Comparison of ENCODE assay signal across 30 cellular contexts in genomic region chr15:89058376-89058775, GRCh38.
"Had no signal": no experiment of that assay in that cellular context is flagged by ENCODE, and none has a peak within 500 bp of the region (broad histone marks: within the 10 kb centered on the region; RNA-seq: fewer than 3 reads in every experiment).

No MANE protein-coding gene starts in this region.

- H3K27me3 ChIP-seq: breast epithelium, gastroesophageal sphincter, hepatocyte, sigmoid colon, stomach, transverse colon, uterus had no signal

- H3K4me3 ChIP-seq: breast epithelium, gastroesophageal sphincter, hepatocyte, left ventricle myocardium inferior, psoas muscle, sigmoid colon, stomach, transverse colon, uterus had no signal

- H3K4me3 Mint-ChIP-seq: activated naive CD4-positive, alpha-beta T cell treated with anti-CD3 and anti-CD28 coated beads for 36 hours; activated naive CD8-positive, alpha-beta T cell treated with anti-CD3 and anti-CD28 coated beads, Interleukin-2, amount 10 ng/mL, durations not matched to agents 7 days and 5 days; activated T-helper 1 cell treated with anti-CD3 and anti-CD28 coated beads, Interleukin-12 subunit alpha, Interleukin-12 subunit beta, Interleukin-2, Interleukin-4 antibody, amounts not matched to agents 30 ng/mL and 10 ng/mL and 1 ng/mL, durations not matched to agents 14 hours and 24 hours and 36 hours; central memory CD8-positive, alpha-beta T cell; stimulated activated naive B cell treated with anti-CD40 and anti-IgM and Interleukin-4, amounts not matched to agents 10 μg/mL and 1 μg/mL and 100 μg/mL, for 72 hours; T-helper 1 cell treated with Interleukin-12 subunit alpha and Interleukin-12 subunit beta and Interleukin-4 antibody, amounts not matched to agents 30 μg/mL and 1 μg/mL, for 36 hours had no signal

- H3K36me3 Mint-ChIP-seq: activated naive CD8-positive, alpha-beta T cell treated with anti-CD3 and anti-CD28 coated beads, Interleukin-2, amount 10 ng/mL, durations not matched to agents 7 days and 5 days; stimulated activated naive B cell treated with anti-CD40 and anti-IgM and Interleukin-4, amounts not matched to agents 10 μg/mL and 1 μg/mL and 100 μg/mL, for 72 hours had no signal

- H3K9me3 ChIP-seq: breast epithelium, gastroesophageal sphincter, left ventricle myocardium inferior, psoas muscle, sigmoid colon, stomach, transverse colon, uterus had no signal

- H3K9me3 Mint-ChIP-seq: activated naive CD4-positive, alpha-beta T cell treated with anti-CD3 and anti-CD28 coated beads for 36 hours; activated naive CD8-positive, alpha-beta T cell treated with anti-CD3 and anti-CD28 coated beads, Interleukin-2, amount 10 ng/mL, durations not matched to agents 7 days and 5 days; activated T-helper 1 cell treated with anti-CD3 and anti-CD28 coated beads, Interleukin-12 subunit alpha, Interleukin-12 subunit beta, Interleukin-2, Interleukin-4 antibody, amounts not matched to agents 30 ng/mL and 10 ng/mL and 1 ng/mL, durations not matched to agents 14 hours and 24 hours and 36 hours; central memory CD8-positive, alpha-beta T cell; stimulated activated naive B cell treated with anti-CD40 and anti-IgM and Interleukin-4, amounts not matched to agents 10 μg/mL and 1 μg/mL and 100 μg/mL, for 72 hours; T-helper 1 cell treated with Interleukin-12 subunit alpha and Interleukin-12 subunit beta and Interleukin-4 antibody, amounts not matched to agents 30 μg/mL and 1 μg/mL, for 36 hours had no signal

- H3K27ac ChIP-seq: breast epithelium, gastroesophageal sphincter, hepatocyte, left ventricle myocardium inferior, parathyroid adenoma, psoas muscle, sigmoid colon, transverse colon, WERI-Rb-1 had no signal

- H3K4me1 ChIP-seq: breast epithelium, parathyroid adenoma, uterus had no signal

- DNase-seq: activated CD4-positive, alpha-beta T cell treated with anti-CD3 and anti-CD28 coated beads for 48 hours; activated CD4-positive, alpha-beta T cell treated with anti-CD3 and anti-CD28 coated beads, Interleukin-2, amount 50 U/mL, for 48 hours; activated CD8-positive, alpha-beta memory T cell treated with anti-CD3 and anti-CD28 coated beads, Interleukin-2, amount 50 U/mL, for 4 hours; activated effector memory CD4-positive, alpha-beta T cell treated with anti-CD3 and anti-CD28 coated beads, Interleukin-2, amount 50 U/mL, for 16 hours; activated naive CD4-positive, alpha-beta T cell treated with anti-CD3 and anti-CD28 coated beads for 36 hours; activated naive CD8-positive, alpha-beta T cell treated with anti-CD3 and anti-CD28 coated beads, Interleukin-2, amount 10 ng/mL, durations not matched to agents 7 days and 5 days; activated T-cell treated with anti-CD3 and anti-CD28 coated beads, Interleukin-2, amount 50 U/mL, for 1 hour; amniotic stem cell; dermis blood vessel endothelial cell; effector CD8-positive, alpha-beta T cell; islet precursor cell; left ventricle myocardium inferior; psoas muscle; sigmoid colon; small intestine; stimulated activated CD4-positive, alpha-beta T cell treated with anti-CD3 and anti-CD28 coated beads, Interleukin-4, amount 100 ng/mL, for 4 hours; stimulated activated naive B cell treated with anti-CD40 and anti-IgM and Interleukin-4, amounts not matched to agents 10 μg/mL and 1 μg/mL and 100 μg/mL, for 72 hours; stomach; SW 1271; T-helper 9 cell; transverse colon; uterus; WERI-Rb-1 had no signal

- H3K4me1 Mint-ChIP-seq: central memory CD8-positive, alpha-beta T cell had no signal

- H3K36me3 ChIP-seq: breast epithelium, gastroesophageal sphincter, left ventricle myocardium inferior, sigmoid colon, stomach, transverse colon, uterus, WERI-Rb-1 had no signal

- ATAC-seq: gastroesophageal sphincter had no signal

- H3K27ac Mint-ChIP-seq: activated naive CD4-positive, alpha-beta T cell treated with anti-CD3 and anti-CD28 coated beads for 36 hours; activated naive CD8-positive, alpha-beta T cell treated with anti-CD3 and anti-CD28 coated beads, Interleukin-2, amount 10 ng/mL, durations not matched to agents 7 days and 5 days; activated T-helper 1 cell treated with anti-CD3 and anti-CD28 coated beads, Interleukin-12 subunit alpha, Interleukin-12 subunit beta, Interleukin-2, Interleukin-4 antibody, amounts not matched to agents 30 ng/mL and 10 ng/mL and 1 ng/mL, durations not matched to agents 14 hours and 24 hours and 36 hours; stimulated activated naive B cell treated with anti-CD40 and anti-IgM and Interleukin-4, amounts not matched to agents 10 μg/mL and 1 μg/mL and 100 μg/mL, for 72 hours; T-helper 1 cell treated with Interleukin-12 subunit alpha and Interleukin-12 subunit beta and Interleukin-4 antibody, amounts not matched to agents 30 μg/mL and 1 μg/mL, for 36 hours had no signal
